Comparison of ENCODE assay signal across 1 cellular context in the genomic region with DNA sequence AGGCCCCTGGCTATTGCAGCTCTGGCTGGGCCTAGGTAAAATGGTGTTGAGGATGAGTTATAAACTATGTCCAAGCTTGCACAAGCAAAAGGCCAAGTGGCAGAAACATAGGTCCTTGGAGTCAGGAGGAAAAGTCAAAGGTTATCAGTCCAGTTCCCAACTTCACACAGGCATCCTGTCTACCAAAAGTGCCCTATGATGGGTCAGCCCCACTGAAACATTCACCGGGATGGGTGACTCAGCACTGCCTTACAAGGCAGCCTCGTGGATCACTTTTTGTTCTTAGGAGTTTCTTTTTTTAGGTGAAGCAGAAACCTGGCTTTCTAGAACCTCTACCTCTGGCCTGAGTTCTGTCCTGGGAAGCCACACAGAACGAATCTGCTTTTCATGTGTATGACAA.
TF ChIP-seq lines count a peak whose summit lies in the region.

No MANE protein-coding gene starts in this region.

TF ChIP-seq in IMR-90, 13 proteins besides CTCF, POLR2A, EP300 and RAD21 (continued from another document):
- TF ChIP-seq ELK1 (IDR thresholded peaks at IDR 0.05; ENCODE audit: borderline replicate concordance, low read depth, low read length) (no peak), MAFK (IDR thresholded peaks at IDR 0.05; ENCODE audit: low read depth, low read length) (no peak), NFE2L2 (IDR thresholded peaks at IDR 0.05; ENCODE audit: low read depth, low read length) (peak; percentile 76), RCOR1 (IDR thresholded peaks at IDR 0.05; ENCODE audit: insufficient replicate concordance, low read length) (no peak), FOS (IDR thresholded peaks at IDR 0.05; ENCODE audit: low read depth, low read length) (0 out of 2 replicates have a peak, but pooled peaks have one; percentile 30), USF2 (IDR thresholded peaks at IDR 0.05; ENCODE audit: low read depth, low read length) (no peak)
TF ChIP-seq in IMR-90: peak in this region for 2.
